In the genomic region with DNA sequence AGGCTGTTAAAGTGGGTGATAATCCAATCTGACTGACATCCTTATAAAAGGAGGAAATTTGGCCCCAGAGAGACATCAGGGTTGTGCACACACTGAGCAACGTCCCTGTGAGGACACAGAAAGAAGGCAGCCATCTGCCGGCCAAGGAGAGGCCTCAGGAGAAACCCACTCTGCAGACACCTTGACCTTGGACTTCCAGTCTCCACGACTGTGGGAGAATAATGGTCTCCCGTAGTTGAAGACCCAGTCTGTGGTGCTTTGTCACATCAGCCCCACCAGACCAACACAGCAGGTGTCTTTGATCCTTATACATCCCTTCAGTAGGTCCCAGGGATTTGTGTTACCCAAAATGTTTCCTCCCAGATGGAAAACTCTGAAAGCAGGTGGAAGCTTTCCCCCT, we compare ENCODE assay signal across 3 cellular contexts.
A peak's percentile ranks its signal among the peaks of the same experiment; 100 is the strongest.
TF ChIP-seq lines count a peak whose summit lies in the region.

No MANE protein-coding gene starts in this region.

TF ChIP-seq in GM23338, 12 proteins besides CTCF, POLR2A, EP300 and RAD21:
- TF ChIP-seq NANOG (IDR thresholded peaks at IDR 0.05; ENCODE audit: borderline replicate concordance) (no peak), EZH2 (IDR thresholded peaks at IDR 0.05; ENCODE audit: low read depth, unreplicated experiment) (no peak), POLR2AphosphoS5 (IDR thresholded peaks at IDR 0.05; ENCODE audit: low read depth) (no peak), CREB1 (CRISPR knock-in tag; IDR thresholded peaks at IDR 0.05; ENCODE audit: low read depth) (no peak), JUNB (IDR thresholded peaks at IDR 0.05; ENCODE audit: unreplicated experiment) (no peak)
- TF ChIP-seq, protein P1, sequence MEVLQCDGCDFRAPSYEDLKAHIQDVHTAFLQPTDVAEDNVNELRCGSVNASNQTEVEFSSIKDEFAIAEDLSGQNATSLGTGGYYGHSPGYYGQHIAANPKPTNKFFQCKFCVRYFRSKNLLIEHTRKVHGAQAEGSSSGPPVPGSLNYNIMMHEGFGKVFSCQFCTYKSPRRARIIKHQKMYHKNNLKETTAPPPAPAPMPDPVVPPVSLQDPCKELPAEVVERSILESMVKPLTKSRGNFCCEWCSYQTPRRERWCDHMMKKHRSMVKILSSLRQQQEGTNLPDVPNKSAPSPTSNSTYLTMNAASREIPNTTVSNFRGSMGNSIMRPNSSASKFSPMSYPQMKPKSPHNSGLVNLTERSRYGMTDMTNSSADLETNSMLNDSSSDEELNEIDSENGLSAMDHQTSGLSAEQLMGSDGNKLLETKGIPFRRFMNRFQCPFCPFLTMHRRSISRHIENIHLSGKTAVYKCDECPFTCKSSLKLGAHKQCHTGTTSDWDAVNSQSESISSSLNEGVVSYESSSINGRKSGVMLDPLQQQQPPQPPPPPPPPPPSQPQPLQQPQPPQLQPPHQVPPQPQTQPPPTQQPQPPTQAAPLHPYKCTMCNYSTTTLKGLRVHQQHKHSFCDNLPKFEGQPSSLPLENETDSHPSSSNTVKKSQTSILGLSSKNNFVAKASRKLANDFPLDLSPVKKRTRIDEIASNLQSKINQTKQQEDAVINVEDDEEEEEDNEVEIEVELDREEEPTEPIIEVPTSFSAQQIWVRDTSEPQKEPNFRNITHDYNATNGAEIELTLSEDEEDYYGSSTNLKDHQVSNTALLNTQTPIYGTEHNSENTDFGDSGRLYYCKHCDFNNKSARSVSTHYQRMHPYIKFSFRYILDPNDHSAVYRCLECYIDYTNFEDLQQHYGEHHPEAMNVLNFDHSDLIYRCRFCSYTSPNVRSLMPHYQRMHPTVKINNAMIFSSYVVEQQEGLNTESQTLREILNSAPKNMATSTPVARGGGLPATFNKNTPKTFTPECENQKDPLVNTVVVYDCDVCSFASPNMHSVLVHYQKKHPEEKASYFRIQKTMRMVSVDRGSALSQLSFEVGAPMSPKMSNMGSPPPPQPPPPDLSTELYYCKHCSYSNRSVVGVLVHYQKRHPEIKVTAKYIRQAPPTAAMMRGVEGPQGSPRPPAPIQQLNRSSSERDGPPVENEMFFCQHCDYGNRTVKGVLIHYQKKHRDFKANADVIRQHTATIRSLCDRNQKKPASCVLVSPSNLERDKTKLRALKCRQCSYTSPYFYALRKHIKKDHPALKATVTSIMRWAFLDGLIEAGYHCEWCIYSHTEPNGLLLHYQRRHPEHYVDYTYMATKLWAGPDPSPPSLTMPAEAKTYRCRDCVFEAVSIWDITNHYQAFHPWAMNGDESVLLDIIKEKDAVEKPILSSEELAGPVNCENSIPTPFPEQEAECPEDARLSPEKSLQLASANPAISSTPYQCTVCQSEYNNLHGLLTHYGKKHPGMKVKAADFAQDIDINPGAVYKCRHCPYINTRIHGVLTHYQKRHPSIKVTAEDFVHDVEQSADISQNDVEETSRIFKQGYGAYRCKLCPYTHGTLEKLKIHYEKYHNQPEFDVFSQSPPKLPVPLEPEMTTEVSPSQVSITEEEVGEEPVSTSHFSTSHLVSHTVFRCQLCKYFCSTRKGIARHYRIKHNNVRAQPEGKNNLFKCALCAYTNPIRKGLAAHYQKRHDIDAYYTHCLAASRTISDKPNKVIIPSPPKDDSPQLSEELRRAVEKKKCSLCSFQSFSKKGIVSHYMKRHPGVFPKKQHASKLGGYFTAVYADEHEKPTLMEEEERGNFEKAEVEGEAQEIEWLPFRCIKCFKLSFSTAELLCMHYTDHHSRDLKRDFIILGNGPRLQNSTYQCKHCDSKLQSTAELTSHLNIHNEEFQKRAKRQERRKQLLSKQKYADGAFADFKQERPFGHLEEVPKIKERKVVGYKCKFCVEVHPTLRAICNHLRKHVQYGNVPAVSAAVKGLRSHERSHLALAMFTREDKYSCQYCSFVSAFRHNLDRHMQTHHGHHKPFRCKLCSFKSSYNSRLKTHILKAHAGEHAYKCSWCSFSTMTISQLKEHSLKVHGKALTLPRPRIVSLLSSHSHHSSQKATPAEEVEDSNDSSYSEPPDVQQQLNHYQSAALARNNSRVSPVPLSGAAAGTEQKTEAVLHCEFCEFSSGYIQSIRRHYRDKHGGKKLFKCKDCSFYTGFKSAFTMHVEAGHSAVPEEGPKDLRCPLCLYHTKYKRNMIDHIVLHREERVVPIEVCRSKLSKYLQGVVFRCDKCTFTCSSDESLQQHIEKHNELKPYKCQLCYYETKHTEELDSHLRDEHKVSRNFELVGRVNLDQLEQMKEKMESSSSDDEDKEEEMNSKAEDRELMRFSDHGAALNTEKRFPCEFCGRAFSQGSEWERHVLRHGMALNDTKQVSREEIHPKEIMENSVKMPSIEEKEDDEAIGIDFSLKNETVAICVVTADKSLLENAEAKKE (CRISPR knock-in tag; IDR thresholded peaks at IDR 0.05), result no peak

TF ChIP-seq in HEK293, 187 proteins besides CTCF, POLR2A, EP300 and RAD21:
- TF ChIP-seq ZNF548 (tag by site-specific recombination; IDR thresholded peaks at IDR 0.05), result peak; percentile 98
- no peak for TF ChIP-seq ZNF354C (tag by site-specific recombination; IDR thresholded peaks at IDR 0.05; ENCODE audit: borderline replicate concordance, low read depth)
- no peak for TF ChIP-seq ZIC2 (tag by site-specific recombination; IDR thresholded peaks at IDR 0.05)

TF ChIP-seq in H1, 55 proteins besides CTCF, POLR2A, EP300 and RAD21:
- TF ChIP-seq SP4 (IDR thresholded peaks at IDR 0.05; ENCODE audit: low read length) (no peak), CBX8 (IDR thresholded peaks at IDR 0.05; ENCODE audit: borderline replicate concordance, low read depth, low read length) (no peak), JUND (IDR thresholded peaks at IDR 0.05; ENCODE audit: low read length) (no peak), RBBP5 (IDR thresholded peaks at IDR 0.05; ENCODE audit: borderline replicate concordance, low read depth, low read length) (no peak), NRF1 (IDR thresholded peaks at IDR 0.05; ENCODE audit: low read depth, low read length) (no peak), FOSL1 (IDR thresholded peaks at IDR 0.05; ENCODE audit: insufficient read depth, low read depth, low read length) (no peak), SAP30 (IDR thresholded peaks at IDR 0.05; ENCODE audit: insufficient read depth, insufficient replicate concordance, low read length) (no peak), YY1 (IDR thresholded peaks at IDR 0.05; ENCODE audit: low read depth, low read length) (no peak), BCL11A (IDR thresholded peaks at IDR 0.05; ENCODE audit: low read depth in 2 of 2, low read length in 2 of 2) (no peak), GTF2F1 (IDR thresholded peaks at IDR 0.05; ENCODE audit: borderline replicate concordance, low read depth, low read length) (no peak), TEAD4 (IDR thresholded peaks at IDR 0.05; ENCODE audit: low read depth, low read length) (no peak), CEBPB (IDR thresholded peaks at IDR 0.05; ENCODE audit: low read depth, low read length) (no peak), SIN3A (conservative IDR thresholded peaks at IDR 0.05 in 1 of 2, IDR thresholded peaks at IDR 0.05 in 1 of 2; ENCODE audit: low read depth in 1 of 2, low read length in 2 of 2) (no peak), GABPA (IDR thresholded peaks at IDR 0.05; ENCODE audit: borderline replicate concordance, insufficient read depth, low read length) (no peak), SRF (IDR thresholded peaks at IDR 0.05; ENCODE audit: low read depth, low read length) (no peak), NANOG (IDR thresholded peaks at IDR 0.05; ENCODE audit: insufficient read depth, low read depth, low read length, poor library complexity, severe bottlenecking) (no peak)
- TF ChIP-seq, protein P2, sequence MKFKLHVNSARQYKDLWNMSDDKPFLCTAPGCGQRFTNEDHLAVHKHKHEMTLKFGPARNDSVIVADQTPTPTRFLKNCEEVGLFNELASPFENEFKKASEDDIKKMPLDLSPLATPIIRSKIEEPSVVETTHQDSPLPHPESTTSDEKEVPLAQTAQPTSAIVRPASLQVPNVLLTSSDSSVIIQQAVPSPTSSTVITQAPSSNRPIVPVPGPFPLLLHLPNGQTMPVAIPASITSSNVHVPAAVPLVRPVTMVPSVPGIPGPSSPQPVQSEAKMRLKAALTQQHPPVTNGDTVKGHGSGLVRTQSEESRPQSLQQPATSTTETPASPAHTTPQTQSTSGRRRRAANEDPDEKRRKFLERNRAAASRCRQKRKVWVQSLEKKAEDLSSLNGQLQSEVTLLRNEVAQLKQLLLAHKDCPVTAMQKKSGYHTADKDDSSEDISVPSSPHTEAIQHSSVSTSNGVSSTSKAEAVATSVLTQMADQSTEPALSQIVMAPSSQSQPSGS (IDR thresholded peaks at IDR 0.05; ENCODE audit: low read length), result no peak
- TF ChIP-seq, protein P3, sequence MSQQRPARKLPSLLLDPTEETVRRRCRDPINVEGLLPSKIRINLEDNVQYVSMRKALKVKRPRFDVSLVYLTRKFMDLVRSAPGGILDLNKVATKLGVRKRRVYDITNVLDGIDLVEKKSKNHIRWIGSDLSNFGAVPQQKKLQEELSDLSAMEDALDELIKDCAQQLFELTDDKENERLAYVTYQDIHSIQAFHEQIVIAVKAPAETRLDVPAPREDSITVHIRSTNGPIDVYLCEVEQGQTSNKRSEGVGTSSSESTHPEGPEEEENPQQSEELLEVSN (IDR thresholded peaks at IDR 0.05), result no peak
